1 cellular context compared by ENCODE assay signal in the genomic region with DNA sequence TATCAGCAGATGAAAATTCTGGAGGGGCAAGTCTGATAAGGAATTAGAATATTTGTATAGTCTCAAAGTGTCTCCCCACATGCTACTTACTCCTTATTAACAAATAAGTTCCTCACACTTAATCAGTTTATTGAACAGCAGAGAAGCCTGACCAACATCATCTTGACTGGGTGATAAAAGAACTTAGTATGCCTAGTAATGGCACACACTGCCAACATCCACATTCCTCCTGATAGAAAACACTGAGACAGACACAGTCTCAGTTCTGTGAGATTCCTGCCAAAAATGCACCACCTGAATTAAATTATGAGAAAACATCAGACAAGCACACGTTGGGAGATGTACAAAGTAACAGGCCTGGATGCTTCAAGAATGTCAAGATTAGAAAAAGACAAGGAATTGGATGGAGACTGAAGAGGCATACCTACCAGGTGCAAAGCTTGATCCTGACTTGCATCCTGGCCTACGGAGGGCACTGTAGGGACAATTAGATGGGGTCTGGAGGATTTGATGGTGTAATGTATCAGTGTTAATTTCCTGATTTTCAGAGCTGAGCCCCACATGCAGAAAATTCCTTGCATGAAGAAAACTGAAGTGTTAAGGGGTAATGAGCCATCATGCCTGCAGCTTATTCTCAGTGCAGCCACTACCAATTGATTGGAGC.
TF ChIP-seq lines count a peak whose summit lies in the region.

No MANE protein-coding gene starts in this region.

TF ChIP-seq in SK-N-SH, 30 proteins besides CTCF, POLR2A, EP300 and RAD21 (continued from another document):
- TF ChIP-seq ELF1 (IDR thresholded peaks at IDR 0.05) (no peak), GABPA (IDR thresholded peaks at IDR 0.05; ENCODE audit: low read depth) (no peak), TAF1 (IDR thresholded peaks at IDR 0.05; ENCODE audit: borderline replicate concordance, low read depth, low read length) (no peak), MEF2A (IDR thresholded peaks at IDR 0.05; ENCODE audit: borderline replicate concordance, low read depth) (no peak), SIN3A (IDR thresholded peaks at IDR 0.05; ENCODE audit: borderline replicate concordance, low read depth, low read length) (no peak), RFX5 (IDR thresholded peaks at IDR 0.05; ENCODE audit: low read length) (no peak), NRF1 (IDR thresholded peaks at IDR 0.05; ENCODE audit: low read depth, low read length) (no peak), RXRA (IDR thresholded peaks at IDR 0.05; ENCODE audit: borderline replicate concordance, low read depth) (no peak), FOXM1 (IDR thresholded peaks at IDR 0.05; ENCODE audit: low read depth) (no peak), CHD2 (IDR thresholded peaks at IDR 0.05; ENCODE audit: low read length, partially characterized antibody) (no peak), GATA2 (CRISPR knock-in tag; IDR thresholded peaks at IDR 0.05) (no peak), FOXJ3 (CRISPR knock-in tag; IDR thresholded peaks at IDR 0.05) (no peak), EZH2phosphoT487 (IDR thresholded peaks at IDR 0.05; ENCODE audit: borderline replicate concordance, low read depth) (no peak)
- TF ChIP-seq, protein P1, sequence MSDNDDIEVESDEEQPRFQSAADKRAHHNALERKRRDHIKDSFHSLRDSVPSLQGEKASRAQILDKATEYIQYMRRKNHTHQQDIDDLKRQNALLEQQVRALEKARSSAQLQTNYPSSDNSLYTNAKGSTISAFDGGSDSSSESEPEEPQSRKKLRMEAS (IDR thresholded peaks at IDR 0.05; ENCODE audit: low read depth) = no peak
- TF ChIP-seq, protein P2, sequence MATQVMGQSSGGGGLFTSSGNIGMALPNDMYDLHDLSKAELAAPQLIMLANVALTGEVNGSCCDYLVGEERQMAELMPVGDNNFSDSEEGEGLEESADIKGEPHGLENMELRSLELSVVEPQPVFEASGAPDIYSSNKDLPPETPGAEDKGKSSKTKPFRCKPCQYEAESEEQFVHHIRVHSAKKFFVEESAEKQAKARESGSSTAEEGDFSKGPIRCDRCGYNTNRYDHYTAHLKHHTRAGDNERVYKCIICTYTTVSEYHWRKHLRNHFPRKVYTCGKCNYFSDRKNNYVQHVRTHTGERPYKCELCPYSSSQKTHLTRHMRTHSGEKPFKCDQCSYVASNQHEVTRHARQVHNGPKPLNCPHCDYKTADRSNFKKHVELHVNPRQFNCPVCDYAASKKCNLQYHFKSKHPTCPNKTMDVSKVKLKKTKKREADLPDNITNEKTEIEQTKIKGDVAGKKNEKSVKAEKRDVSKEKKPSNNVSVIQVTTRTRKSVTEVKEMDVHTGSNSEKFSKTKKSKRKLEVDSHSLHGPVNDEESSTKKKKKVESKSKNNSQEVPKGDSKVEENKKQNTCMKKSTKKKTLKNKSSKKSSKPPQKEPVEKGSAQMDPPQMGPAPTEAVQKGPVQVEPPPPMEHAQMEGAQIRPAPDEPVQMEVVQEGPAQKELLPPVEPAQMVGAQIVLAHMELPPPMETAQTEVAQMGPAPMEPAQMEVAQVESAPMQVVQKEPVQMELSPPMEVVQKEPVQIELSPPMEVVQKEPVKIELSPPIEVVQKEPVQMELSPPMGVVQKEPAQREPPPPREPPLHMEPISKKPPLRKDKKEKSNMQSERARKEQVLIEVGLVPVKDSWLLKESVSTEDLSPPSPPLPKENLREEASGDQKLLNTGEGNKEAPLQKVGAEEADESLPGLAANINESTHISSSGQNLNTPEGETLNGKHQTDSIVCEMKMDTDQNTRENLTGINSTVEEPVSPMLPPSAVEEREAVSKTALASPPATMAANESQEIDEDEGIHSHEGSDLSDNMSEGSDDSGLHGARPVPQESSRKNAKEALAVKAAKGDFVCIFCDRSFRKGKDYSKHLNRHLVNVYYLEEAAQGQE (IDR thresholded peaks at IDR 0.05; ENCODE audit: low read depth, low read length) = no peak
- TF ChIP-seq, protein P3, sequence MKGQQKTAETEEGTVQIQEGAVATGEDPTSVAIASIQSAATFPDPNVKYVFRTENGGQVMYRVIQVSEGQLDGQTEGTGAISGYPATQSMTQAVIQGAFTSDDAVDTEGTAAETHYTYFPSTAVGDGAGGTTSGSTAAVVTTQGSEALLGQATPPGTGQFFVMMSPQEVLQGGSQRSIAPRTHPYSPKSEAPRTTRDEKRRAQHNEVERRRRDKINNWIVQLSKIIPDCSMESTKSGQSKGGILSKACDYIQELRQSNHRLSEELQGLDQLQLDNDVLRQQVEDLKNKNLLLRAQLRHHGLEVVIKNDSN (IDR thresholded peaks at IDR 0.05; ENCODE audit: borderline replicate concordance, low read depth) = no peak
- TF ChIP-seq, protein P4, sequence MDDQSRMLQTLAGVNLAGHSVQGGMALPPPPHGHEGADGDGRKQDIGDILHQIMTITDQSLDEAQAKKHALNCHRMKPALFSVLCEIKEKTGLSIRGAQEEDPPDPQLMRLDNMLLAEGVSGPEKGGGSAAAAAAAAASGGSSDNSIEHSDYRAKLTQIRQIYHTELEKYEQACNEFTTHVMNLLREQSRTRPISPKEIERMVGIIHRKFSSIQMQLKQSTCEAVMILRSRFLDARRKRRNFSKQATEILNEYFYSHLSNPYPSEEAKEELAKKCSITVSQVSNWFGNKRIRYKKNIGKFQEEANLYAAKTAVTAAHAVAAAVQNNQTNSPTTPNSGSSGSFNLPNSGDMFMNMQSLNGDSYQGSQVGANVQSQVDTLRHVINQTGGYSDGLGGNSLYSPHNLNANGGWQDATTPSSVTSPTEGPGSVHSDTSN (IDR thresholded peaks at IDR 0.05) = no peak
- TF ChIP-seq, protein P5, sequence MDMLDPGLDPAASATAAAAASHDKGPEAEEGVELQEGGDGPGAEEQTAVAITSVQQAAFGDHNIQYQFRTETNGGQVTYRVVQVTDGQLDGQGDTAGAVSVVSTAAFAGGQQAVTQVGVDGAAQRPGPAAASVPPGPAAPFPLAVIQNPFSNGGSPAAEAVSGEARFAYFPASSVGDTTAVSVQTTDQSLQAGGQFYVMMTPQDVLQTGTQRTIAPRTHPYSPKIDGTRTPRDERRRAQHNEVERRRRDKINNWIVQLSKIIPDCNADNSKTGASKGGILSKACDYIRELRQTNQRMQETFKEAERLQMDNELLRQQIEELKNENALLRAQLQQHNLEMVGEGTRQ (IDR thresholded peaks at IDR 0.05; ENCODE audit: borderline replicate concordance, low read depth, low read length) = no peak
- TF ChIP-seq, protein P6, sequence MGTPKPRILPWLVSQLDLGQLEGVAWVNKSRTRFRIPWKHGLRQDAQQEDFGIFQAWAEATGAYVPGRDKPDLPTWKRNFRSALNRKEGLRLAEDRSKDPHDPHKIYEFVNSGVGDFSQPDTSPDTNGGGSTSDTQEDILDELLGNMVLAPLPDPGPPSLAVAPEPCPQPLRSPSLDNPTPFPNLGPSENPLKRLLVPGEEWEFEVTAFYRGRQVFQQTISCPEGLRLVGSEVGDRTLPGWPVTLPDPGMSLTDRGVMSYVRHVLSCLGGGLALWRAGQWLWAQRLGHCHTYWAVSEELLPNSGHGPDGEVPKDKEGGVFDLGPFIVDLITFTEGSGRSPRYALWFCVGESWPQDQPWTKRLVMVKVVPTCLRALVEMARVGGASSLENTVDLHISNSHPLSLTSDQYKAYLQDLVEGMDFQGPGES (IDR thresholded peaks at IDR 0.05; ENCODE audit: low read depth, low read length) = no peak
